In the genomic region with DNA sequence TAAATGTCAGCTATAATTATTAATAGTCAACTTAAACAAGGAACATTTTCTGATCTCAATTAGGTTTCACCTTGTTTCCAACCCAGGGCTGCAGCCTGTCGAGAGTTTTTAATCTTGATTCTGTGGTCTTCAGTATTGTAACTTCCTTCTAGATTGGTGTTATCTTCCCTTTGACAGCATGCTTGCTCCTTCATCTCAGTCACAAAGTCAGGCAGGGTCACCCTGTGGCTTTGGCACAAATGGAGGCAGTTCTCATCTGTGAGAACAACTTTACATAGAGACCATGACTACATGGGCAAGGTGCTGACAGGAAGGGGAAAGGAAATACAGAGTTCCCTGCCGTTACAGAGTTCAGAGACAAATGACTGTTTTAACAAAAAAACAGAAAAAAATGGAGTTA, we compare ENCODE assay signal across 25 cellular contexts. TPM values are rescaled to one million over a fixed set of nuclear protein-coding genes. Genes with fewer than 3 reads are reported as not detected.
A peak's percentile ranks its signal among the peaks of the same experiment; 100 is the strongest.
DNase-seq lines count a peak whose midpoint lies in the region; ATAC-seq, FAIRE-seq and TF ChIP-seq lines count a peak whose summit lies in the region.
"Had no signal": no experiment of that assay in that cellular context is flagged by ENCODE, and none has a peak within 500 bp of the region (broad histone marks: within the 10 kb centered on the region; RNA-seq: fewer than 3 reads in every experiment).

No MANE protein-coding gene starts in this region.

- in situ Hi-C loops in HepG2 (cut with HindIII; ENCODE audit: extremely low pct_ligation_motif_present, low pct_unique_long_range_greater_than_20kb), result no loop called here

- H3K4me1 ChIP-seq in HepG2 (ENCODE audit: insufficient read depth, low read length) (no peaks in the 10 kb centered on the region), right lobe of liver (no peaks in the 10 kb centered on the region), SK-N-SH (ENCODE audit: control insufficient read depth in 1 of 2, insufficient read depth in 2 of 2, low read depth in 1 of 2, low read length in 1 of 2) (peaks cover 0 to 2% of the 10 kb centered on the region in 2 experiments; a peak in 1 of 4 replicates)
- H3K4me1 ChIP-seq: left ventricle myocardium inferior, neural progenitor cell, prostate gland, upper lobe of left lung had no signal

- ATAC-seq in HepG2 (no peak), right lobe of liver (no peak), HG03135 (IDR thresholded peaks at IDR 0.05; ENCODE audit: unreplicated experiment) (no peak)
- ATAC-seq in activated naive CD8-positive, alpha-beta T cell treated with anti-CD3 and anti-CD28 coated beads, Interleukin-2, amount 50 U/mL, for 24 hours, result peak; percentile 75
- ATAC-seq in stimulated activated effector memory CD8-positive, alpha-beta T cell treated with anti-CD3 and anti-CD28 coated beads, Interleukin-12 subunit alpha, Interleukin-12 subunit beta, amount 100 ng/mL, for 72 hours, result no peak

- no peak overlapping the region for H2AFZ ChIP-seq in HepG2 (ENCODE audit: low read length)
- no peak overlapping the region for H2AFZ ChIP-seq in SK-N-SH (ENCODE audit: low read depth)
- H2AFZ ChIP-seq: neural progenitor cell had no signal

- peaks cover 12% of the 10 kb centered on the region for H3F3A ChIP-seq in SK-N-SH (replicated peaks; ENCODE audit: insufficient read depth)

- H3K79me2 ChIP-seq in HepG2 (ENCODE audit: insufficient read depth, low read length) (no peaks in the 10 kb centered on the region), SK-N-SH (ENCODE audit: insufficient read depth) (no peaks in the 10 kb centered on the region)

- no peaks in the 10 kb centered on the region for H3K9me3 ChIP-seq in HepG2 (ENCODE audit: low read length)
- no peaks in the 10 kb centered on the region for H3K9me3 ChIP-seq in right lobe of liver
- H3K9me3 ChIP-seq in SK-N-SH, result no peaks in the 10 kb centered on the region
- H3K9me3 ChIP-seq: left ventricle myocardium inferior, prostate gland, upper lobe of left lung had no signal

- H3K27ac ChIP-seq in HepG2 (ENCODE audit: extremely low read length, insufficient read depth, low read length), result no peak overlapping the region
- no peak overlapping the region for H3K27ac ChIP-seq in right lobe of liver
- no peak overlapping the region for H3K27ac ChIP-seq in SK-N-SH (ENCODE audit: low read depth in 2 of 2, low read length in 1 of 2)
- H3K27ac ChIP-seq: brain microvascular endothelial cell, left ventricle myocardium inferior, neural progenitor cell, prostate gland, upper lobe of left lung had no signal

- FAIRE-seq in HepG2 (lab: Jason Lieb, UNC), result no peak
- FAIRE-seq: endothelial cell of umbilical vein, GM12891, small intestine had no signal

- BruUV-seq in HepG2 (replicated peaks; lab: Mats Ljungman, UMichigan), result no TSS peak

- TF ChIP-seq POLR2A in HepG2 (IDR thresholded peaks at IDR 0.05; ENCODE audit: insufficient read depth in 1 of 2, low read depth in 2 of 2, low read length in 2 of 2) (no peak), right lobe of liver (IDR thresholded peaks at IDR 0.05) (no peak)

- H3K4me1 Mint-ChIP-seq in activated naive CD8-positive, alpha-beta T cell treated with anti-CD3 and anti-CD28 coated beads, Interleukin-2, amount 50 U/mL, for 24 hours, result peaks cover 37% of the 10 kb centered on the region
- H3K4me1 Mint-ChIP-seq in stimulated activated effector memory CD8-positive, alpha-beta T cell treated with anti-CD3 and anti-CD28 coated beads, Interleukin-12 subunit alpha, Interleukin-12 subunit beta, amount 100 ng/mL, for 72 hours, result peaks cover 7% of the 10 kb centered on the region
- H3K4me1 Mint-ChIP-seq: immature natural killer cell, neural progenitor cell had no signal

- H3K4me3 ChIP-seq in HepG2 (replicated peaks in 1 of 3; ENCODE audit: insufficient read depth in 1 of 3, low read depth in 2 of 3, low read length in 3 of 3), result no peak overlapping the region
- H3K4me3 ChIP-seq in right lobe of liver, result no peak overlapping the region
- H3K4me3 ChIP-seq in SK-N-SH (ENCODE audit: low read depth in 2 of 2, low read length in 1 of 2), result no peak overlapping the region
- H3K4me3 ChIP-seq: left ventricle myocardium inferior, neural progenitor cell, prostate gland, upper lobe of left lung had no signal

- peak overlapping the region; percentile 82 for H3K27ac Mint-ChIP-seq in activated naive CD8-positive, alpha-beta T cell treated with anti-CD3 and anti-CD28 coated beads, Interleukin-2, amount 50 U/mL, for 24 hours
- H3K27ac Mint-ChIP-seq in stimulated activated effector memory CD8-positive, alpha-beta T cell treated with anti-CD3 and anti-CD28 coated beads, Interleukin-12 subunit alpha, Interleukin-12 subunit beta, amount 100 ng/mL, for 72 hours, result peak overlapping the region; percentile 15
- H3K27ac Mint-ChIP-seq: neural progenitor cell had no signal

- H4K20me1 ChIP-seq in HepG2 (ENCODE audit: insufficient read depth, low read length), result no peaks in the 10 kb centered on the region
- no peaks in the 10 kb centered on the region for H4K20me1 ChIP-seq in SK-N-SH (ENCODE audit: insufficient read depth)

- H3K36me3 Mint-ChIP-seq in activated naive CD8-positive, alpha-beta T cell treated with anti-CD3 and anti-CD28 coated beads, Interleukin-2, amount 50 U/mL, for 24 hours (ENCODE audit: low read depth), result peaks cover 4% of the 10 kb centered on the region
- peaks cover 22% of the 10 kb centered on the region for H3K36me3 Mint-ChIP-seq in stimulated activated effector memory CD8-positive, alpha-beta T cell treated with anti-CD3 and anti-CD28 coated beads, Interleukin-12 subunit alpha, Interleukin-12 subunit beta, amount 100 ng/mL, for 72 hours
- H3K36me3 Mint-ChIP-seq: immature natural killer cell had no signal

- 98% methylated on average over 2 of the region's 2 CpGs for WGBS in HepG2 (ENCODE audit: low lambda C conversion rate)
- WGBS in right lobe of liver (ENCODE audit: insufficient coverage, low coverage, low lambda C conversion rate, missing lambda C conversion rate), result 48% methylated on average over 2 of the region's 2 CpGs
- WGBS in SK-N-SH (ENCODE audit: low lambda C conversion rate), result 78% methylated on average over 2 of the region's 2 CpGs

- CTCF ChIA-PET in HepG2 (lab: Yijun Ruan, JAX; ENCODE audit: low intra/inter-chr PET ratio, low total read pairs) (no interaction called here), SK-N-SH (lab: Yijun Ruan, JAX) (interaction anchor here (0.6 to 6.2 kb wide), 3 partner anchors 16 to 125 kb away, joined by 3 to 40 read pairs (median 4); no protein-coding TSS in a partner anchor)

- H3K9ac ChIP-seq in HepG2 (ENCODE audit: insufficient read depth, low read depth, low read length), result no peak overlapping the region
- no peak overlapping the region for H3K9ac ChIP-seq in SK-N-SH
- H3K9ac ChIP-seq: neural progenitor cell had no signal

- H3K36me3 ChIP-seq in HepG2 (replicated peaks in 1 of 2; ENCODE audit: control insufficient read depth in 1 of 2, insufficient read depth in 2 of 2, low read length in 2 of 2), result peaks cover 0 to 2% of the 10 kb centered on the region in 2 experiments; a peak in 1 of 5 replicates
- no peaks in the 10 kb centered on the region for H3K36me3 ChIP-seq in right lobe of liver
- H3K36me3 ChIP-seq in SK-N-SH (replicated peaks in 1 of 2; ENCODE audit: control insufficient read depth in 1 of 2, insufficient read depth in 2 of 2, low read length in 1 of 2), result peaks cover 22 to 38% of the 10 kb centered on the region in 2 experiments
- H3K36me3 ChIP-seq: left ventricle myocardium inferior, neural progenitor cell, prostate gland, upper lobe of left lung had no signal

- DNase-seq in HepG2 (ENCODE audit: low spot score) (no peak), right lobe of liver (no peak), SK-N-SH (no peak), NCI-H510A (lab: John Stamatoyannopoulos, UW) (no peak), RKO (ENCODE audit: low spot score) (no peak)
- no peak for DNase-seq in activated naive CD8-positive, alpha-beta T cell treated with anti-CD3 and anti-CD28 coated beads, Interleukin-2, amount 50 U/mL, for 24 hours
- no peak for DNase-seq in stimulated activated effector memory CD8-positive, alpha-beta T cell treated with anti-CD3 and anti-CD28 coated beads, Interleukin-12 subunit alpha, Interleukin-12 subunit beta, amount 100 ng/mL, for 72 hours (ENCODE audit: low spot score in 2 of 2)
- DNase-seq: activated CD4-positive, alpha-beta T cell treated with anti-CD3 and anti-CD28 coated beads, Interleukin-2, amount 50 U/mL, for 4 hours; activated T-cell treated with anti-CD3 and anti-CD28 coated beads, Interleukin-2, amount 50 U/mL, for 4 hours; brain microvascular endothelial cell; DMS53; immature natural killer cell; Karpas-422; left ventricle myocardium inferior; NCI-H1092 treated with DMSO at 0.1 percent for 48 hours; NCI-H2029; RPMI8226; small intestine; stimulated activated CD4-positive, alpha-beta T cell treated with anti-CD3 and anti-CD28 coated beads, Interleukin-2, amount 100 ng/mL, for 48 hours; upper lobe of left lung had no signal

- H3K4me3 Mint-ChIP-seq in activated naive CD8-positive, alpha-beta T cell treated with anti-CD3 and anti-CD28 coated beads, Interleukin-2, amount 50 U/mL, for 24 hours, result peak overlapping the region; percentile 30
- H3K4me3 Mint-ChIP-seq in stimulated activated effector memory CD8-positive, alpha-beta T cell treated with anti-CD3 and anti-CD28 coated beads, Interleukin-12 subunit alpha, Interleukin-12 subunit beta, amount 100 ng/mL, for 72 hours, result no peak overlapping the region
- H3K4me3 Mint-ChIP-seq: activated T-cell treated with anti-CD3 and anti-CD28 coated beads, Interleukin-2, amount 50 U/mL, for 4 hours; immature natural killer cell; neural progenitor cell had no signal

- no peak for TF ChIP-seq EP300 in HepG2 (IDR thresholded peaks at IDR 0.05; ENCODE audit: low read depth in 2 of 2, low read length in 2 of 2)
- no peak for TF ChIP-seq EP300 in HepG2 (CRISPR knock-in tag; IDR thresholded peaks at IDR 0.05; ENCODE audit: borderline replicate concordance)
- no peak for TF ChIP-seq EP300 in SK-N-SH (IDR thresholded peaks at IDR 0.05; ENCODE audit: borderline replicate concordance in 1 of 2, low read depth in 1 of 2, low read length in 1 of 2)

- intact Hi-C loops in HepG2 (cut with micrococcal nuclease; ENCODE audit: unreplicated experiment), result no loop called here
- intact Hi-C loops in right lobe of liver (cut with DNase I), result no loop called here

- TF ChIP-seq RAD21 in HepG2 (CRISPR knock-in tag; IDR thresholded peaks at IDR 0.05) (no peak), SK-N-SH (IDR thresholded peaks at IDR 0.05; ENCODE audit: low read length) (no peak)

- POLR2A ChIA-PET in HepG2 (lab: Yijun Ruan, JAX) (no interaction called here), SK-N-SH (lab: Yijun Ruan, JAX) (no interaction called here)

- H3K27me3 ChIP-seq in HepG2 (ENCODE audit: control insufficient read depth in 1 of 2, insufficient read depth in 2 of 2, low read length in 2 of 2) (no peaks in the 10 kb centered on the region), right lobe of liver (no peaks in the 10 kb centered on the region), SK-N-SH (ENCODE audit: insufficient read depth) (no peaks in the 10 kb centered on the region)
- H3K27me3 ChIP-seq: brain microvascular endothelial cell, neural progenitor cell, upper lobe of left lung had no signal

- H3K9me3 Mint-ChIP-seq in activated naive CD8-positive, alpha-beta T cell treated with anti-CD3 and anti-CD28 coated beads, Interleukin-2, amount 50 U/mL, for 24 hours, result no peaks in the 10 kb centered on the region
- no peaks in the 10 kb centered on the region for H3K9me3 Mint-ChIP-seq in stimulated activated effector memory CD8-positive, alpha-beta T cell treated with anti-CD3 and anti-CD28 coated beads, Interleukin-12 subunit alpha, Interleukin-12 subunit beta, amount 100 ng/mL, for 72 hours
- H3K9me3 Mint-ChIP-seq: activated T-cell treated with anti-CD3 and anti-CD28 coated beads, Interleukin-2, amount 50 U/mL, for 4 hours; immature natural killer cell; neural progenitor cell had no signal

- H3K4me2 ChIP-seq in HepG2 (ENCODE audit: low read depth, low read length) (no peak overlapping the region), SK-N-SH (no peak overlapping the region)
- H3K4me2 ChIP-seq: neural progenitor cell had no signal

- no peak for TF ChIP-seq CTCF in HepG2 (CRISPR knock-in tag; IDR thresholded peaks at IDR 0.05)
- TF ChIP-seq CTCF in right lobe of liver (IDR thresholded peaks at IDR 0.05), result no peak
- TF ChIP-seq CTCF in SK-N-SH (IDR thresholded peaks at IDR 0.05), result no peak

- H3K27me3 Mint-ChIP-seq in activated naive CD8-positive, alpha-beta T cell treated with anti-CD3 and anti-CD28 coated beads, Interleukin-2, amount 50 U/mL, for 24 hours, result peaks cover 2% of the 10 kb centered on the region

- H3K9me2 ChIP-seq in SK-N-SH, result no peaks in the 10 kb centered on the region

RNA-seq across cellular contexts. Expression of gene HNRNPLL, which starts 50.5 kb away (rescaled TPM):
- total RNA-seq in HepG2 (2016; rRNA removed; fragmentation: Illumina TruSeq; extraction: Trizol) (91.9 and 103 TPM in 2 replicates), right lobe of liver (10 to 100 TPM in 5 of 6 experiments, 1 to 10 TPM in 1; 9.2 to 15.9 (median 13.9) TPM)
- 52.7 and 54.6 TPM in 2 replicates for total RNA-seq in HepG2 (2016; cell fraction: cytosol; rRNA removed; fragmentation: Illumina TruSeq; extraction: Trizol; ENCODE audit: low read depth)
- 92.9 and 108 TPM in 2 replicates for total RNA-seq in HepG2 (2016; cell fraction: insoluble cytoplasmic fraction; rRNA removed; fragmentation: Illumina TruSeq; extraction: Trizol)
- total RNA-seq in HepG2 (2016; cell fraction: membrane; rRNA removed; fragmentation: Illumina TruSeq; extraction: Trizol), result 54.8 and 56.7 TPM in 2 replicates
- total RNA-seq in HepG2 (2016; cell fraction: nucleus; rRNA removed; fragmentation: Illumina TruSeq; extraction: Trizol), result 147 and 151 TPM in 2 replicates
- polyA plus RNA-seq in HepG2 (2011; rRNA removed) (34.3 and 49.4 TPM in 2 replicates), SK-N-SH (2012; rRNA removed) (24.4 and 29.8 TPM in 2 replicates)
- polyA plus RNA-seq in HepG2 (2011; cell fraction: cytosol; rRNA removed), result 17.6 and 20.9 TPM in 2 replicates
- polyA plus RNA-seq in HepG2 (2011; cell fraction: nucleus; rRNA removed), result 29.2 and 34.2 TPM in 2 replicates
- polyA plus RNA-seq in HepG2 (2012), result 32.8 and 45.3 TPM in 2 replicates
- polyA plus RNA-seq in HepG2 (2016; cell fraction: cytosol; fragmentation: Illumina TruSeq; extraction: Trizol; ENCODE audit: low read depth), result 13.0 and 17.4 TPM in 2 replicates
- polyA plus RNA-seq in HepG2 (2016; cell fraction: insoluble cytoplasmic fraction; fragmentation: Illumina TruSeq; extraction: Trizol; ENCODE audit: low read depth), result 75.8 and 78.0 TPM in 2 replicates
- polyA plus RNA-seq in HepG2 (2016; cell fraction: membrane; fragmentation: Illumina TruSeq; extraction: Trizol; ENCODE audit: low read depth), result 27.6 and 27.9 TPM in 2 replicates
- 66.8 and 68.2 TPM in 2 replicates for polyA plus RNA-seq in HepG2 (2016; cell fraction: nucleus; fragmentation: Illumina TruSeq; extraction: Trizol; ENCODE audit: insufficient read depth, low read depth)
- 14.7 and 21.6 TPM in 2 replicates for polyA minus RNA-seq in HepG2 (2011; rRNA and poly(A)+ RNA removed; ENCODE audit: low replicate concordance)
- 25.8 and 30.8 TPM in 2 replicates for polyA minus RNA-seq in HepG2 (2011; cell fraction: cytosol; rRNA and poly(A)+ RNA removed)
- polyA minus RNA-seq in HepG2 (2011; cell fraction: nucleus; rRNA and poly(A)+ RNA removed), result 227 and 258 TPM in 2 replicates
- polyA plus RNA-seq in SK-N-SH (2012; cell fraction: cytosol; rRNA removed), result 29.6 and 30.3 TPM in 2 replicates
- 23.5 and 35.4 TPM in 2 replicates for polyA plus RNA-seq in SK-N-SH (2012; cell fraction: nucleus; rRNA removed)

Comparison
In these comparisons a context has a peak if more than half of its experiments do, and no peak if none do; other contexts are left out.
1. Of the 25 proteins assayed by ChIP-seq in both HepG2 and SK-N-SH: peak only in HepG2: none; only in SK-N-SH: FOSL2; in both: none; in neither: 24.